In genomic region chr19:30253581-30253996, GRCh38 we compare ENCODE assay signal across 22 cellular contexts.
DNase-seq lines count a peak whose midpoint lies in the region; ATAC-seq, FAIRE-seq and TF ChIP-seq lines count a peak whose summit lies in the region.
"Had no signal": no experiment of that assay in that cellular context is flagged by ENCODE, and none has a peak within 500 bp of the region (broad histone marks: within the 10 kb centered on the region; RNA-seq: fewer than 3 reads in every experiment).

No MANE protein-coding gene starts in this region.

- WGBS in suprapubic skin = 35% methylated on average over 9 of the region's 15 CpGs
- WGBS in H9 (ENCODE audit: extremely low coverage, insufficient read length, low lambda C conversion rate) = no CpG with 5 or more reads among the region's 15 CpGs

- H4K20me1 ChIP-seq in H9 (ENCODE audit: control insufficient read depth, insufficient read depth, insufficient read length) = no peaks in the 10 kb centered on the region

- no peak for TF ChIP-seq POLR2A in suprapubic skin (IDR thresholded peaks at IDR 0.05)

- no peak overlapping the region for H3K4me2 ChIP-seq in H9 (ENCODE audit: insufficient read depth, insufficient read length, low read length)

- no peak overlapping the region for H4K8ac ChIP-seq in H9 (replicated peaks; ENCODE audit: insufficient read length, low read depth, low read length)

- H4K91ac ChIP-seq in H9 (ENCODE audit: insufficient read length, low read depth, low read length) = no peak overlapping the region

- no peak overlapping the region for H3K27ac Mint-ChIP-seq in H9
- H3K27ac Mint-ChIP-seq: activated CD4-positive, alpha-beta T cell treated with anti-CD3 and anti-CD28 coated beads, Interleukin-2, amount 10 ng/mL, durations not matched to agents 24 days and 14 days; activated naive CD8-positive, alpha-beta T cell treated with anti-CD3 and anti-CD28 coated beads, Interleukin-2, amount 10 ng/mL, durations not matched to agents 7 days and 5 days; CD4-positive, CD25-positive, alpha-beta regulatory T cell; naive B cell had no signal

- H3K23ac ChIP-seq in H9 (ENCODE audit: insufficient read length, low read depth, low read length) = no peak overlapping the region

- H3K23me2 ChIP-seq in H9 (ENCODE audit: insufficient read length, low read depth, low read length, poor library complexity, severe bottlenecking) = no peaks in the 10 kb centered on the region

- H3K27ac ChIP-seq in suprapubic skin (peak overlapping the region; percentile 11), H9 (ENCODE audit: insufficient read length, low read depth, low read length) (no peak overlapping the region)
- H3K27ac ChIP-seq: thyroid gland had no signal

- H3K9me3 ChIP-seq in suprapubic skin (no peaks in the 10 kb centered on the region), H9 (ENCODE audit: control insufficient read depth, low read depth, low read length) (no peaks in the 10 kb centered on the region)
- H3K9me3 ChIP-seq: thyroid gland had no signal

- no peak for FAIRE-seq in RCC 7860 (lab: Jason Lieb, UNC)

- no peaks in the 10 kb centered on the region for H3K79me2 ChIP-seq in H9 (ENCODE audit: insufficient read depth, low read length)

- peak; percentile 58 for DNase-seq in H4 (ENCODE audit: low spot score)
- DNase-seq in RCC 7860 (ENCODE audit: low spot score) = peak; percentile 5
- DNase-seq in foreskin fibroblast = peak; percentile 76 to 89
- DNase-seq in suprapubic skin (ENCODE audit: low spot score in 2 of 2) = no peak
- no peak for DNase-seq in H9
- DNase-seq in H7 = no peak
- DNase-seq in SKM-1 treated with dmso at 0.1 percent for 144 hours (lab: John Stamatoyannopoulos, UW; ENCODE audit: unreplicated experiment) = no peak
- DNase-seq: activated CD4-positive, alpha-beta T cell treated with anti-CD3 and anti-CD28 coated beads, Interleukin-2, amount 10 ng/mL, durations not matched to agents 24 days and 14 days; activated naive CD8-positive, alpha-beta T cell treated with anti-CD3 and anti-CD28 coated beads, Interleukin-2, amount 10 ng/mL, durations not matched to agents 7 days and 5 days; activated T-cell treated with anti-CD3 and anti-CD28 coated beads, Interleukin-2, amount 50 U/mL, for 4 hours; CD4-positive, CD25-positive, alpha-beta regulatory T cell; glutamatergic neuron; left colon; naive B cell; NCI-H1105; NCI-H510A; stimulated activated CD4-positive, alpha-beta T cell treated with anti-CD3 and anti-CD28 coated beads, Interleukin-1b, Interleukin-23, amount 100 ng/mL, for 48 hours; T-helper 2 cell; thyroid gland had no signal

- no peak overlapping the region for H2BK12ac ChIP-seq in H9 (ENCODE audit: insufficient read length, low read depth, low read length)

- H3K14ac ChIP-seq in H9 (ENCODE audit: insufficient read depth, low read length) = no peak overlapping the region

- no peak overlapping the region for H3K9ac ChIP-seq in H9 (ENCODE audit: extremely low read depth, insufficient read length, low read length)

- H3T11ph ChIP-seq in H9 (ENCODE audit: low read length) = no peak overlapping the region

- peaks cover 6% of the 10 kb centered on the region for H3K27me3 Mint-ChIP-seq in H9 (ENCODE audit: low read depth)

- no peak overlapping the region for H2BK5ac ChIP-seq in H9 (ENCODE audit: insufficient read length, low read length)

- H2BK15ac ChIP-seq in H9 (ENCODE audit: low read depth, low read length) = no peak overlapping the region

- no peak overlapping the region for H2BK20ac ChIP-seq in H9 (ENCODE audit: low read depth, low read length, poor library complexity, severe bottlenecking)

- ATAC-seq in HG02610 (IDR thresholded peaks at IDR 0.05; ENCODE audit: unreplicated experiment) = no peak
- ATAC-seq: activated T-cell treated with anti-CD3 and anti-CD28 coated beads, Interleukin-2, amount 50 U/mL, for 4 hours; left colon; Panc1 had no signal

- no peaks in the 10 kb centered on the region for H3K79me1 ChIP-seq in H9 (ENCODE audit: insufficient read depth, low read depth, low read length, poor library complexity, severe bottlenecking)

- TF ChIP-seq CTCF in foreskin fibroblast (IDR thresholded peaks at IDR 0.05; ENCODE audit: low read depth, low read length) = no peak
- no peak for TF ChIP-seq CTCF in suprapubic skin (IDR thresholded peaks at IDR 0.05)
- TF ChIP-seq CTCF in H9 (conservative IDR thresholded peaks at IDR 0.05) = no peak

- no peak for TF ChIP-seq EP300 in suprapubic skin (IDR thresholded peaks at IDR 0.05)

- no peaks in the 10 kb centered on the region for H3K36me3 Mint-ChIP-seq in H9 (ENCODE audit: insufficient read depth in 1 of 3, low read depth in 3 of 3)
- H3K36me3 Mint-ChIP-seq: activated naive CD8-positive, alpha-beta T cell treated with anti-CD3 and anti-CD28 coated beads, Interleukin-2, amount 10 ng/mL, durations not matched to agents 7 days and 5 days; CD4-positive, CD25-positive, alpha-beta regulatory T cell; naive B cell had no signal

- no peaks in the 10 kb centered on the region for H3K36me3 ChIP-seq in suprapubic skin
- H3K36me3 ChIP-seq in H7 (replicated peaks; ENCODE audit: control insufficient read depth, insufficient read depth, low read length) = no peaks in the 10 kb centered on the region
- H3K36me3 ChIP-seq: thyroid gland had no signal

- no peak overlapping the region for H3K4ac ChIP-seq in H9 (ENCODE audit: low read depth, low read length)

- no peak overlapping the region for H3K18ac ChIP-seq in H9 (ENCODE audit: insufficient read length, low read depth, low read length)

- no peak overlapping the region for H2AFZ ChIP-seq in H9 (ENCODE audit: low read length)

- H3K9me3 Mint-ChIP-seq in H9 = no peaks in the 10 kb centered on the region
- H3K9me3 Mint-ChIP-seq: activated CD4-positive, alpha-beta T cell treated with anti-CD3 and anti-CD28 coated beads, Interleukin-2, amount 10 ng/mL, durations not matched to agents 24 days and 14 days; activated naive CD8-positive, alpha-beta T cell treated with anti-CD3 and anti-CD28 coated beads, Interleukin-2, amount 10 ng/mL, durations not matched to agents 7 days and 5 days; activated T-cell treated with anti-CD3 and anti-CD28 coated beads, Interleukin-2, amount 50 U/mL, for 4 hours; central memory CD8-positive, alpha-beta T cell had no signal

- H2BK120ac ChIP-seq in H9 (ENCODE audit: low read depth, low read length, poor library complexity, severe bottlenecking) = no peak overlapping the region

- H3K4me3 Mint-ChIP-seq in H9 = no peak overlapping the region
- H3K4me3 Mint-ChIP-seq: activated CD4-positive, alpha-beta T cell treated with anti-CD3 and anti-CD28 coated beads, Interleukin-2, amount 10 ng/mL, durations not matched to agents 24 days and 14 days; activated naive CD8-positive, alpha-beta T cell treated with anti-CD3 and anti-CD28 coated beads, Interleukin-2, amount 10 ng/mL, durations not matched to agents 7 days and 5 days; activated T-cell treated with anti-CD3 and anti-CD28 coated beads, Interleukin-2, amount 50 U/mL, for 4 hours; CD4-positive, CD25-positive, alpha-beta regulatory T cell; central memory CD8-positive, alpha-beta T cell; naive B cell had no signal

- H3K56ac ChIP-seq in H9 (ENCODE audit: insufficient read length, low read depth, low read length) = no peak overlapping the region

- no peak overlapping the region for H2AK5ac ChIP-seq in H9 (ENCODE audit: insufficient read length, low read length)

- peaks cover 40 to 48% of the 10 kb centered on the region in 2 experiments for H3K4me1 Mint-ChIP-seq in H9
- H3K4me1 Mint-ChIP-seq: activated CD4-positive, alpha-beta T cell treated with anti-CD3 and anti-CD28 coated beads, Interleukin-2, amount 10 ng/mL, durations not matched to agents 24 days and 14 days; activated naive CD8-positive, alpha-beta T cell treated with anti-CD3 and anti-CD28 coated beads, Interleukin-2, amount 10 ng/mL, durations not matched to agents 7 days and 5 days; CD4-positive, CD25-positive, alpha-beta regulatory T cell; central memory CD8-positive, alpha-beta T cell; naive B cell had no signal

- no peaks in the 10 kb centered on the region for H3K4me1 ChIP-seq in suprapubic skin
- H3K4me1 ChIP-seq in H9 (ENCODE audit: insufficient read depth, low read length) = peaks cover 3% of the 10 kb centered on the region; the same call in 1 of the 2 replicates
- H3K4me1 ChIP-seq: thyroid gland had no signal

- H3K4me3 ChIP-seq in foreskin fibroblast (ENCODE audit: low read depth in 1 of 2, low read length in 2 of 2) (peak overlapping the region; percentile 14 to 47), suprapubic skin (no peak overlapping the region), H7 (ENCODE audit: insufficient read depth, low read depth, low read length) (no peak overlapping the region)
- H3K4me3 ChIP-seq: thyroid gland had no signal

- H3K27me3 ChIP-seq in suprapubic skin = peaks cover 73% of the 10 kb centered on the region
- H3K27me3 ChIP-seq in H9 (ENCODE audit: insufficient read depth, low read length) = no peaks in the 10 kb centered on the region
- H3K27me3 ChIP-seq in H7 (ENCODE audit: control insufficient read depth, insufficient read depth, low read length) = no peaks in the 10 kb centered on the region; the same call in 1 of the 2 replicates
- H3K27me3 ChIP-seq: thyroid gland had no signal

- H4K5ac ChIP-seq in H9 (ENCODE audit: insufficient read length, low read depth, low read length) = no peak overlapping the region

Comparison
In these comparisons a context has a peak if more than half of its experiments do, and no peak if none do; other contexts are left out.
1. DNase-seq: peak in H4 (single experiment), RCC 7860 (single experiment) and foreskin fibroblast (2 of 2); none in suprapubic skin (0 of 2), H9 (single experiment), H7 (single experiment) and SKM-1 treated with dmso at 0.1 percent for 144 hours (single experiment).
2. H3K4me3 ChIP-seq: peak in foreskin fibroblast (2 of 2); none in suprapubic skin (single experiment) and H7 (single experiment).